26 cellular contexts compared by ENCODE assay signal in genomic region chr9:98611986-98612505, GRCh38.
"Had no signal": no experiment of that assay in that cellular context is flagged by ENCODE, and none has a peak within 500 bp of the region (broad histone marks: within the 10 kb centered on the region; RNA-seq: fewer than 3 reads in every experiment).

No MANE protein-coding gene starts in this region.

- FAIRE-seq: astrocyte had no signal

- H3K27ac ChIP-seq: breast epithelium, lower lobe of right lung, transverse colon, uterus had no signal

- ATAC-seq: activated CD4-positive, CD25-positive, alpha-beta regulatory T cell treated with anti-CD3 and anti-CD28 coated beads, Interleukin-2, amount 50 U/mL, for 24 hours; left colon; lower lobe of right lung; stimulated activated naive CD8-positive, alpha-beta T cell treated with anti-CD3 and anti-CD28 coated beads, Interleukin-15, Interleukin-2, amounts not matched to agents 100 U/mL and 50 U/mL, for 24 hours had no signal

- H3K4me3 Mint-ChIP-seq: activated CD4-positive, alpha-beta T cell treated with anti-CD3 and anti-CD28 coated beads, Interleukin-2, amount 10 ng/mL, durations not matched to agents 7 days and 5 days; activated naive CD4-positive, alpha-beta T cell treated with anti-CD3 and anti-CD28 coated beads, Interleukin-2, amount 10 ng/mL, durations not matched to agents 7 days and 5 days; dendritic cell treated with granulocyte-macrophage colony-stimulating factor and Interleukin-4, amounts not matched to agents 40 ng/mL and 50 ng/mL, for 4 days; nephron had no signal

- H3K9me3 Mint-ChIP-seq: activated CD4-positive, alpha-beta T cell treated with anti-CD3 and anti-CD28 coated beads, Interleukin-2, amount 10 ng/mL, durations not matched to agents 7 days and 5 days; activated naive CD4-positive, alpha-beta T cell treated with anti-CD3 and anti-CD28 coated beads, Interleukin-2, amount 10 ng/mL, durations not matched to agents 7 days and 5 days; dendritic cell treated with granulocyte-macrophage colony-stimulating factor and Interleukin-4, amounts not matched to agents 40 ng/mL and 50 ng/mL, for 4 days; nephron had no signal

- H3K36me3 Mint-ChIP-seq: activated naive CD4-positive, alpha-beta T cell treated with anti-CD3 and anti-CD28 coated beads, Interleukin-2, amount 10 ng/mL, durations not matched to agents 7 days and 5 days had no signal

- H3K27ac Mint-ChIP-seq: activated CD4-positive, alpha-beta T cell treated with anti-CD3 and anti-CD28 coated beads, Interleukin-2, amount 10 ng/mL, durations not matched to agents 7 days and 5 days; activated naive CD4-positive, alpha-beta T cell treated with anti-CD3 and anti-CD28 coated beads, Interleukin-2, amount 10 ng/mL, durations not matched to agents 7 days and 5 days; dendritic cell treated with granulocyte-macrophage colony-stimulating factor and Interleukin-4, amounts not matched to agents 40 ng/mL and 50 ng/mL, for 4 days; nephron had no signal

- H3K27me3 ChIP-seq: breast epithelium, transverse colon, uterus had no signal

- H3K4me1 Mint-ChIP-seq: activated CD4-positive, alpha-beta T cell treated with anti-CD3 and anti-CD28 coated beads, Interleukin-2, amount 10 ng/mL, durations not matched to agents 7 days and 5 days; activated naive CD4-positive, alpha-beta T cell treated with anti-CD3 and anti-CD28 coated beads, Interleukin-2, amount 10 ng/mL, durations not matched to agents 7 days and 5 days had no signal

- DNase-seq: activated CD4-positive, alpha-beta T cell treated with anti-CD3 and anti-CD28 coated beads, Interleukin-2, amount 10 ng/mL, durations not matched to agents 7 days and 5 days; activated CD8-positive, alpha-beta memory T cell treated with anti-CD3 and anti-CD28 coated beads for 24 hours; activated CD8-positive, alpha-beta memory T cell treated with anti-CD3 and anti-CD28 coated beads, Interleukin-2, amount 50 U/mL, for 48 hours; activated effector memory CD4-positive, alpha-beta T cell treated with Interleukin-2 at 50 U/mL for 16 hours; activated naive CD4-positive, alpha-beta T cell treated with anti-CD3 and anti-CD28 coated beads, Interleukin-2, amount 10 ng/mL, durations not matched to agents 7 days and 5 days; activated T-cell treated with anti-CD3 and anti-CD28 coated beads, Interleukin-2, amount 50 U/mL, for 48 hours; cerebellar nuclear complex; effector memory CD4-positive, alpha-beta T cell; foreskin fibroblast; hypothalamus; islet precursor cell; left colon; lower lobe of right lung; nucleus accumbens; stimulated activated CD4-positive, alpha-beta T cell treated with anti-CD3 and anti-CD28 coated beads, Interleukin-12 subunit alpha, Interleukin-12 subunit beta, amount 100 ng/mL, for 4 hours; stimulated activated CD4-positive, alpha-beta T cell treated with anti-CD3 and anti-CD28 coated beads, Interleukin-1b, Interleukin-23, amount 100 ng/mL, for 48 hours; stimulated activated CD8-positive, alpha-beta memory T cell treated with anti-CD3 and anti-CD28 coated beads, Interleukin-4, amount 100 ng/mL, for 48 hours; stimulated activated naive CD8-positive, alpha-beta T cell treated with anti-CD3 and anti-CD28 coated beads, Interleukin-15, Interleukin-2, amounts not matched to agents 100 U/mL and 50 U/mL, for 24 hours; T1000; transverse colon; uterus had no signal

- H3K36me3 ChIP-seq: breast epithelium, lower lobe of right lung, transverse colon, uterus had no signal

- H3K4me3 ChIP-seq: breast epithelium, lower lobe of right lung, transverse colon, uterus had no signal
